ENCODE assay signal across 1 cellular context in the genomic region with DNA sequence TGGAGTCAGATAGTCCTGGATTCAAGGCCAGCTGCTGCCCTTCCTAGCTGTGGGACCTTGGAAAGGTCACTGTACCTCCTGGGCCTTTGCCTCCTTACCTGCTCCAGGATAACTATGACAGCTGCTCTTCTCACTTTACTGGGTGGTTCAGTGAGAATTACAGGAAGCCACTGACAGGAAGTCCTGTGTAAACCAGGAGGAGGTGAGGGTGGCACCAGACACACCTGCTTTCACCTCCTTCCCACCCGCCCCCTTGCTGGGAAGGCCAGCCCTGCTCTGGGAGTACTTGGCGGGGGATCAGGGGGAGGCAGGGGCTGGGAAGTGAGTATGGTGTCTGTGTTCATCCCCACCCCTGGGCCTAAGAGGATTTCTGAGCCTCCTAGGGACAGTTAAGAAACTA.
TF ChIP-seq lines count a peak whose summit lies in the region.

No MANE protein-coding gene starts in this region.

TF ChIP-seq in SK-N-SH, 30 proteins besides CTCF, POLR2A, EP300 and RAD21 (continued from another document):
- TF ChIP-seq, protein P1, sequence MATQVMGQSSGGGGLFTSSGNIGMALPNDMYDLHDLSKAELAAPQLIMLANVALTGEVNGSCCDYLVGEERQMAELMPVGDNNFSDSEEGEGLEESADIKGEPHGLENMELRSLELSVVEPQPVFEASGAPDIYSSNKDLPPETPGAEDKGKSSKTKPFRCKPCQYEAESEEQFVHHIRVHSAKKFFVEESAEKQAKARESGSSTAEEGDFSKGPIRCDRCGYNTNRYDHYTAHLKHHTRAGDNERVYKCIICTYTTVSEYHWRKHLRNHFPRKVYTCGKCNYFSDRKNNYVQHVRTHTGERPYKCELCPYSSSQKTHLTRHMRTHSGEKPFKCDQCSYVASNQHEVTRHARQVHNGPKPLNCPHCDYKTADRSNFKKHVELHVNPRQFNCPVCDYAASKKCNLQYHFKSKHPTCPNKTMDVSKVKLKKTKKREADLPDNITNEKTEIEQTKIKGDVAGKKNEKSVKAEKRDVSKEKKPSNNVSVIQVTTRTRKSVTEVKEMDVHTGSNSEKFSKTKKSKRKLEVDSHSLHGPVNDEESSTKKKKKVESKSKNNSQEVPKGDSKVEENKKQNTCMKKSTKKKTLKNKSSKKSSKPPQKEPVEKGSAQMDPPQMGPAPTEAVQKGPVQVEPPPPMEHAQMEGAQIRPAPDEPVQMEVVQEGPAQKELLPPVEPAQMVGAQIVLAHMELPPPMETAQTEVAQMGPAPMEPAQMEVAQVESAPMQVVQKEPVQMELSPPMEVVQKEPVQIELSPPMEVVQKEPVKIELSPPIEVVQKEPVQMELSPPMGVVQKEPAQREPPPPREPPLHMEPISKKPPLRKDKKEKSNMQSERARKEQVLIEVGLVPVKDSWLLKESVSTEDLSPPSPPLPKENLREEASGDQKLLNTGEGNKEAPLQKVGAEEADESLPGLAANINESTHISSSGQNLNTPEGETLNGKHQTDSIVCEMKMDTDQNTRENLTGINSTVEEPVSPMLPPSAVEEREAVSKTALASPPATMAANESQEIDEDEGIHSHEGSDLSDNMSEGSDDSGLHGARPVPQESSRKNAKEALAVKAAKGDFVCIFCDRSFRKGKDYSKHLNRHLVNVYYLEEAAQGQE (IDR thresholded peaks at IDR 0.05; ENCODE audit: low read depth, low read length): no peak
- TF ChIP-seq SIN3A (IDR thresholded peaks at IDR 0.05; ENCODE audit: borderline replicate concordance, low read depth, low read length) (no peak), CHD2 (IDR thresholded peaks at IDR 0.05; ENCODE audit: low read length, partially characterized antibody) (no peak), TAF1 (IDR thresholded peaks at IDR 0.05; ENCODE audit: borderline replicate concordance, low read depth, low read length) (no peak), JUND (IDR thresholded peaks at IDR 0.05) (no peak), MXI1 (IDR thresholded peaks at IDR 0.05; ENCODE audit: low read depth, low read length) (no peak), GABPA (IDR thresholded peaks at IDR 0.05; ENCODE audit: low read depth) (no peak)
- TF ChIP-seq, protein P2, sequence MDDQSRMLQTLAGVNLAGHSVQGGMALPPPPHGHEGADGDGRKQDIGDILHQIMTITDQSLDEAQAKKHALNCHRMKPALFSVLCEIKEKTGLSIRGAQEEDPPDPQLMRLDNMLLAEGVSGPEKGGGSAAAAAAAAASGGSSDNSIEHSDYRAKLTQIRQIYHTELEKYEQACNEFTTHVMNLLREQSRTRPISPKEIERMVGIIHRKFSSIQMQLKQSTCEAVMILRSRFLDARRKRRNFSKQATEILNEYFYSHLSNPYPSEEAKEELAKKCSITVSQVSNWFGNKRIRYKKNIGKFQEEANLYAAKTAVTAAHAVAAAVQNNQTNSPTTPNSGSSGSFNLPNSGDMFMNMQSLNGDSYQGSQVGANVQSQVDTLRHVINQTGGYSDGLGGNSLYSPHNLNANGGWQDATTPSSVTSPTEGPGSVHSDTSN (IDR thresholded peaks at IDR 0.05): no peak
- TF ChIP-seq, protein P3, sequence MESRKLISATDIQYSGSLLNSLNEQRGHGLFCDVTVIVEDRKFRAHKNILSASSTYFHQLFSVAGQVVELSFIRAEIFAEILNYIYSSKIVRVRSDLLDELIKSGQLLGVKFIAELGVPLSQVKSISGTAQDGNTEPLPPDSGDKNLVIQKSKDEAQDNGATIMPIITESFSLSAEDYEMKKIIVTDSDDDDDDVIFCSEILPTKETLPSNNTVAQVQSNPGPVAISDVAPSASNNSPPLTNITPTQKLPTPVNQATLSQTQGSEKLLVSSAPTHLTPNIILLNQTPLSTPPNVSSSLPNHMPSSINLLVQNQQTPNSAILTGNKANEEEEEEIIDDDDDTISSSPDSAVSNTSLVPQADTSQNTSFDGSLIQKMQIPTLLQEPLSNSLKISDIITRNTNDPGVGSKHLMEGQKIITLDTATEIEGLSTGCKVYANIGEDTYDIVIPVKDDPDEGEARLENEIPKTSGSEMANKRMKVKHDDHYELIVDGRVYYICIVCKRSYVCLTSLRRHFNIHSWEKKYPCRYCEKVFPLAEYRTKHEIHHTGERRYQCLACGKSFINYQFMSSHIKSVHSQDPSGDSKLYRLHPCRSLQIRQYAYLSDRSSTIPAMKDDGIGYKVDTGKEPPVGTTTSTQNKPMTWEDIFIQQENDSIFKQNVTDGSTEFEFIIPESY (IDR thresholded peaks at IDR 0.05; ENCODE audit: borderline replicate concordance, low read depth): no peak
TF ChIP-seq in SK-N-SH: peak in this region for 0.
